In the genomic region with DNA sequence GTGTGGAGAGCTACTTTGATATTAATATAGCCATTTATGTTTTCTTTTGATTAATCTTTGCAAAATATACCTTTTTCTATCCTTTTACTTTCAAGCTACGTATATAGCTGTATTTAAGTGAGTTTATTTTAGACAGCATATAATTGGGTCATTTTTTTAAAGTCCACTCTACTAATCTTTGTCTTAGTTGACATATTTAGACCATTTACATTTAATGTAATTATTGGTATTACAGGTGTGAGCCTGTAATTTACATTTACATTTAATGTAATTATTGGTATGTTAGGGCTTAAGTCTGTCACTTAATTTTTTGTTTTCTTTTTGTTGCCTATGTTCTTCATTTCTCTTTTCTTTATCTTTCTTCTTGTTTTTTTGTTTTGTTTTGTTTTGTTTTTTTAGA, we compare ENCODE assay signal across 22 cellular contexts. TPM values are rescaled to one million over a fixed set of nuclear protein-coding genes. Genes with fewer than 3 reads are reported as not detected.
DNase-seq lines count a peak whose midpoint lies in the region; ATAC-seq, FAIRE-seq and TF ChIP-seq lines count a peak whose summit lies in the region.
"Had no signal": no experiment of that assay in that cellular context is flagged by ENCODE, and none has a peak within 500 bp of the region (broad histone marks: within the 10 kb centered on the region; RNA-seq: fewer than 3 reads in every experiment).

No MANE protein-coding gene starts in this region.

- DNase-seq in Panc1 (ENCODE audit: low read depth, low spot score), result no peak
- no peak for DNase-seq in cerebellar nuclear complex (lab: John Stamatoyannopoulos, UW)
- DNase-seq in T-helper 9 cell, result no peak
- no peak for DNase-seq in RCC 7860 (ENCODE audit: low spot score)
- DNase-seq: ACHN; C1 segment of cervical spinal cord; Calu3; CD4-positive, alpha-beta memory T cell; COR-L47; DMS53; DMS79 treated with DMSO at 0.1 percent for 48 hours; GM23248; H7; HCEC 1CT; HFFc6 had no signal

- intact Hi-C loops in Panc1 (cut with micrococcal nuclease; ENCODE audit: unreplicated experiment), result no loop called here

- H3K27me3 ChIP-seq in Panc1 (ENCODE audit: control insufficient read depth, insufficient read depth, low read length), result no peaks in the 10 kb centered on the region; the same call in 1 of the 2 replicates

- FAIRE-seq in endometrium (lab: Jason Lieb, UNC) (peak; percentile 39), RCC 7860 (lab: Jason Lieb, UNC) (no peak)
- FAIRE-seq: A204.1, GM12892, GM19239, H1 had no signal

- BruUV-seq in Panc1 (replicated peaks; lab: Mats Ljungman, UMichigan), result TSS peak; percentile 49

- no peak for TF ChIP-seq POLR2A in GM18505 (IDR thresholded peaks at IDR 0.05; ENCODE audit: borderline replicate concordance, extremely low read depth, insufficient read depth, insufficient read length)

- POLR2A ChIA-PET in HEK293 (lab: Yijun Ruan, JAX) (no interaction called here), Panc1 (lab: Charles Lee) (no interaction called here)

- H3K4me1 ChIP-seq in HEK293 (ENCODE audit: control insufficient read depth, insufficient read depth, low read length) (peaks cover 5% of the 10 kb centered on the region; the same call in 1 of the 2 replicates), Panc1 (ENCODE audit: control insufficient read depth, insufficient read depth, low read length) (peaks cover 5% of the 10 kb centered on the region; the same call in 1 of the 2 replicates)

- H3K36me3 ChIP-seq in HEK293 (ENCODE audit: control insufficient read depth in 2 of 2, insufficient read depth in 1 of 2, low read length in 2 of 2) (no peaks in the 10 kb centered on the region), Panc1 (ENCODE audit: control insufficient read depth, insufficient read depth, low read length) (no peaks in the 10 kb centered on the region)

- in situ Hi-C loops in Panc1 (cut with HindIII; ENCODE audit: low pct_unique_long_range_greater_than_20kb, low sequenced_read_pairs), result no loop called here

- H3K4me3 ChIP-seq in HEK293 (ENCODE audit: low read depth, low read length) (no peak overlapping the region), Panc1 (ENCODE audit: low read depth in 2 of 2, low read length in 2 of 2) (no peak overlapping the region)
- H3K4me3 ChIP-seq: GM23248 had no signal

- H3K27ac ChIP-seq in HEK293 (ENCODE audit: extremely low read depth, low read depth, low read length) (no peak overlapping the region), Panc1 (ENCODE audit: low read length) (no peak overlapping the region)
- H3K27ac ChIP-seq: GM23248 had no signal

- no peaks in the 10 kb centered on the region for H3K9me3 ChIP-seq in HEK293 (ENCODE audit: control insufficient read depth, insufficient read depth, low read depth, low read length)
- H3K9me3 ChIP-seq in Panc1 (ENCODE audit: control insufficient read depth, insufficient read depth, low read depth, low read length), result 0 out of 2 replicates have a peak, but pooled peaks cover 9% of the 10 kb centered on the region

- CTCF ChIA-PET in HEK293 (lab: Yijun Ruan, JAX), result interaction anchor here (0.8 kb wide), 1 partner anchor 10 kb away, joined by 3 read pairs; no protein-coding TSS in a partner anchor
- CTCF ChIA-PET in Panc1 (lab: Charles Lee), result no interaction called here

- no peak for ATAC-seq in Panc1
- no peak for ATAC-seq in GM18505 (IDR thresholded peaks at IDR 0.05; ENCODE audit: unreplicated experiment)

- TF ChIP-seq CTCF in HEK293 (tag by site-specific recombination; IDR thresholded peaks at IDR 0.05) (no peak), Panc1 (IDR thresholded peaks at IDR 0.05) (no peak)

TF ChIP-seq in HEK293, 187 proteins besides CTCF, POLR2A, EP300 and RAD21:
- TF ChIP-seq ZNF121 (tag by site-specific recombination; IDR thresholded peaks at IDR 0.05) (0 out of 2 replicates have a peak, but pooled peaks have one; percentile 14), GLI2 (tag by site-specific recombination; IDR thresholded peaks at IDR 0.05; ENCODE audit: borderline replicate concordance, low read depth) (no peak)

RNA-seq across cellular contexts. Expression of gene CELF6, which starts 3.8 kb away (rescaled TPM):
- not detected for total RNA-seq in Panc1 (2021; ENCODE audit: unreplicated experiment)
- 0.08 TPM for polyA plus RNA-seq in Panc1 (2012; ENCODE audit: insufficient read length)
- polyA plus RNA-seq: CD4-positive, alpha-beta memory T cell had no signal

RNA-seq across cellular contexts. Expression of gene PARP6, which starts 51.4 kb away (rescaled TPM):
- total RNA-seq in Panc1 (2021; ENCODE audit: unreplicated experiment), result 85.7 TPM
- polyA plus RNA-seq in Panc1 (2012; ENCODE audit: insufficient read length), result 64.5 TPM

RNA-seq across cellular contexts. Expression of gene HEXA, which starts 52.1 kb away (rescaled TPM):
- total RNA-seq in Panc1 (2021; ENCODE audit: unreplicated experiment), result 199 TPM
- 114 TPM for polyA plus RNA-seq in Panc1 (2012; ENCODE audit: insufficient read length)
